34 cellular contexts compared by ENCODE assay signal in genomic region chr15:93228546-93228945, GRCh38.
"Had no signal": no experiment of that assay in that cellular context is flagged by ENCODE, and none has a peak within 500 bp of the region (broad histone marks: within the 10 kb centered on the region; RNA-seq: fewer than 3 reads in every experiment).

No MANE protein-coding gene starts in this region.

- H3K4me2 ChIP-seq: KMS-11 had no signal

- H3K9me3 ChIP-seq: MG63 had no signal

- H3K27ac ChIP-seq: KMS-11 had no signal

- H3K36me3 ChIP-seq: MG63 had no signal

- H3K4me3 ChIP-seq: MG63 had no signal

- H3K9ac ChIP-seq: KMS-11 had no signal

- DNase-seq: Karpas-422, Kasumi-1, MG63, MM.1S, MV-4-11, NCI-H1048, NCI-H1092, NCI-H1092 treated with DMSO at 0.1 percent for 48 hours, NCI-H1105, NCI-H1105 treated with DMSO at 0.1 percent for 48 hours, NCI-H1417, NCI-H1417 treated with DMSO at 0.1 percent for 48 hours, NCI-H1436, NCI-H1436 treated with DMSO at 0.1 percent for 48 hours, NCI-H146, NCI-H1694, NCI-H1694 treated with DMSO at 0.1 percent for 48 hours, NCI-H187, NCI-H187 treated with DMSO at 0.1 percent for 48 hours, NCI-H1930, NCI-H2029, NCI-H2029 treated with DMSO at 0.1 percent for 48 hours, NCI-H2081, NCI-H2081 treated with DMSO at 0.1 percent for 48 hours, NCI-H2107, NCI-H2171, NCI-H2171 treated with DMSO at 0.1 percent for 48 hours, NCI-H2227 treated with DMSO at 0.1 percent for 48 hours, NCI-H226, NCI-H345, NCI-H446, NCI-H446 treated with DMSO at 0.1 percent for 48 hours, NCI-H510A had no signal
